ENCODE assay signal across 8 cellular contexts in the genomic region with DNA sequence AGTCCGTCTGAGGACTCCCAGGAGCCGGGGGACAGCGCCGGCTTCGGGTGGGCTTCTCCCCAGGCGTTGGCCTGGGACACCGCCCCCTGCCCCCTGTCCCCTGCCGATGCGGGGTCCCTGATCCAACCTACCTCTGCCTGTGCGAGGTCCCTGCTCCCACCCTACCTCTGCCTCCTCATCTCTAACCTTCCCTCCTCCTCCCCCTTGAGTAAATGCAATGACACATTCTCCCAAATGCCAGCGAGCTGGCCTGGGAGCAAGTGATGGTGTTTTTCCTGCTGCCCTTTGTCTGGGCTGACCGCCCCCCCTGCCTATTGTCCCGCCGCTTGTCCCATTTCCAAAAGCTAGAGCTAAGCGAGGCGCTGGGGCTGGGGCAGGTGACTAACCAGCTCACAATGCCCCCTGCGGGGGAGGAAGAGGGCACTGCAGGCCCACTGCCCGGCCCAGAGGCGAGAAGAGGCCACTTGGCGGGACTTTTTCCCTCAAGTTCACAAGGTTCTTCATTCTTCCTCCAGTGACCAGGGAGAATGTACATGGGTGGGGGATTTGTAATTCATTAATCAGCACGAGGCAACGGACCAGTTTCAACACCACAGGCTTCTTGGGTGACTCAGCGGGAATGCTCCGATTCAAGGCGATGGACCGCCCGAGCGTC. TPM values are rescaled to one million over a fixed set of nuclear protein-coding genes. Genes with fewer than 3 reads are reported as not detected.
DNase-seq lines count a peak whose midpoint lies in the region; ATAC-seq and TF ChIP-seq lines count a peak whose summit lies in the region.

No MANE protein-coding gene starts in this region.

- TF ChIP-seq EP300 in suprapubic skin (IDR thresholded peaks at IDR 0.05), result no peak

- in situ Hi-C loops in KBM-7 (cut with MboI; ENCODE audit: low pct_unique_long_range_greater_than_20kb, low sequenced_read_pairs), result no loop called here

- peak overlapping the region; percentile 98 for H2BK5ac ChIP-seq in mesenchymal stem cell (ENCODE audit: low read depth, low read length, poor library complexity, severe bottlenecking)

- no peaks in the 10 kb centered on the region for H3K36me3 ChIP-seq in endodermal cell (ENCODE audit: control insufficient read depth, insufficient read depth, low read length)
- peaks cover 0 to 11% of the 10 kb centered on the region in 2 experiments for H3K36me3 ChIP-seq in mesenchymal stem cell (ENCODE audit: control insufficient read depth in 1 of 2, insufficient read depth in 2 of 2, low read depth in 1 of 2, low read length in 2 of 2)
- no peaks in the 10 kb centered on the region for H3K36me3 ChIP-seq in suprapubic skin

- H3K4me3 Mint-ChIP-seq in WTC11 (peak overlapping the region; percentile 88), endodermal cell (peak overlapping the region; percentile 76)

- POLR2A ChIA-PET in WTC11 (lab: Charles Lee), result interaction anchor here (0.5 to 1.3 kb wide), 9 partner anchors 8 to 91 kb away, joined by 3 to 6 read pairs (median 4); partner anchors contain the start of genes POLD4, PPP1CA and RAD9A

- H3K27me3 Mint-ChIP-seq in WTC11 (ENCODE audit: low read depth), result peaks cover 82% of the 10 kb centered on the region
- peaks cover 60% of the 10 kb centered on the region for H3K27me3 Mint-ChIP-seq in endodermal cell (ENCODE audit: insufficient read depth)

- TF ChIP-seq CTCF in WTC11 (IDR thresholded peaks at IDR 0.05) (peak; percentile 32; the same call in 1 of the 2 replicates), endodermal cell (conservative IDR thresholded peaks at IDR 0.05) (peak; percentile 70), suprapubic skin (IDR thresholded peaks at IDR 0.05) (peak in 1 of 2 donors; percentile 52)

- peak; percentile 17 for DNase-seq in NCI-H1436 (lab: John Stamatoyannopoulos, UW)
- DNase-seq in NCI-H1436 treated with DMSO at 0.1 percent for 48 hours (lab: John Stamatoyannopoulos, UW), result no peak
- peak; percentile 55 for DNase-seq in KBM-7
- DNase-seq in WTC11 (ENCODE audit: low spot score), result peak; percentile 77
- peak; percentile 94 for DNase-seq in endodermal cell
- DNase-seq in mesenchymal stem cell, result peak; percentile 96
- DNase-seq in suprapubic skin (ENCODE audit: low spot score in 2 of 2), result peak in 1 of 2 donors; percentile 91

- peak overlapping the region; percentile 81 for H3K4me3 ChIP-seq in endodermal cell (ENCODE audit: low read length)
- peak overlapping the region; percentile 37 to 81 for H3K4me3 ChIP-seq in mesenchymal stem cell (ENCODE audit: insufficient read depth in 1 of 2, low read depth in 1 of 2, low read length in 2 of 2)
- H3K4me3 ChIP-seq in suprapubic skin, result peak overlapping the region; percentile 93

- H3K14ac ChIP-seq in mesenchymal stem cell (ENCODE audit: low read length in 2 of 2), result peak overlapping the region in 1 of 2 experiments; percentile 26

- no peaks in the 10 kb centered on the region for H3K36me3 Mint-ChIP-seq in WTC11
- H3K36me3 Mint-ChIP-seq in endodermal cell (ENCODE audit: low read depth), result no peaks in the 10 kb centered on the region

- peak overlapping the region; percentile 89 to 98 for H2BK12ac ChIP-seq in mesenchymal stem cell (ENCODE audit: low read length in 2 of 2)

- H3K4ac ChIP-seq in mesenchymal stem cell (ENCODE audit: low read depth in 1 of 2, low read length in 2 of 2), result peak overlapping the region; percentile 84 to 96

- H4K91ac ChIP-seq in mesenchymal stem cell (ENCODE audit: low read length), result peak overlapping the region; percentile 95

- H2AK5ac ChIP-seq in mesenchymal stem cell (ENCODE audit: low read length, severe bottlenecking), result no peak overlapping the region

- H3K4me1 Mint-ChIP-seq in WTC11, result peaks cover 46% of the 10 kb centered on the region
- H3K4me1 Mint-ChIP-seq in endodermal cell, result peaks cover 44% of the 10 kb centered on the region

- no peak overlapping the region for H2AFZ ChIP-seq in mesenchymal stem cell (ENCODE audit: low read depth, low read length)

- CTCF ChIA-PET in WTC11 (lab: Charles Lee), result interaction anchor here (0.5 to 25.7 kb wide), 23 partner anchors 7 to 1786 kb away, joined by 3 to 842 read pairs (median 5); partner anchors contain the start of genes ANKRD13D, POLD4, PPP1CA and RAD9A

- no peak overlapping the region for H3K27ac Mint-ChIP-seq in WTC11
- peak overlapping the region; percentile 92 for H3K27ac Mint-ChIP-seq in endodermal cell

- peaks cover 7% of the 10 kb centered on the region for H3K79me1 ChIP-seq in mesenchymal stem cell (replicated peaks; ENCODE audit: low read length, poor library complexity, severe bottlenecking)

- H4K8ac ChIP-seq in mesenchymal stem cell (ENCODE audit: low read length), result peak overlapping the region; percentile 47

- H3K4me1 ChIP-seq in endodermal cell (ENCODE audit: control insufficient read depth, insufficient read depth, low read length), result peaks cover 30% of the 10 kb centered on the region
- H3K4me1 ChIP-seq in mesenchymal stem cell (ENCODE audit: control insufficient read depth, insufficient read depth, low read depth, low read length), result peaks cover 65% of the 10 kb centered on the region
- peaks cover 78% of the 10 kb centered on the region for H3K4me1 ChIP-seq in suprapubic skin

- peak overlapping the region; percentile 77 for H2BK120ac ChIP-seq in mesenchymal stem cell (ENCODE audit: low read depth, low read length)

- H3K23ac ChIP-seq in mesenchymal stem cell (ENCODE audit: low read length in 2 of 2), result no peak overlapping the region

- ATAC-seq in WTC11, result peak; percentile 6
- ATAC-seq in GM21825 (IDR thresholded peaks at IDR 0.05; ENCODE audit: unreplicated experiment), result no peak

- H3K27me3 ChIP-seq in endodermal cell (ENCODE audit: control insufficient read depth, insufficient read depth, low read length, poor library complexity, severe bottlenecking), result no peaks in the 10 kb centered on the region
- H3K27me3 ChIP-seq in mesenchymal stem cell (ENCODE audit: control insufficient read depth in 1 of 2, insufficient read depth in 1 of 2, low read length in 2 of 2), result no peaks in the 10 kb centered on the region
- H3K27me3 ChIP-seq in suprapubic skin, result no peaks in the 10 kb centered on the region

- H3K9me3 ChIP-seq in endodermal cell (ENCODE audit: control insufficient read depth, low read length) (no peaks in the 10 kb centered on the region), mesenchymal stem cell (ENCODE audit: control insufficient read depth, low read length) (no peaks in the 10 kb centered on the region), suprapubic skin (no peaks in the 10 kb centered on the region)

- peak overlapping the region; percentile 80 for H2BK15ac ChIP-seq in mesenchymal stem cell (ENCODE audit: low read depth, poor library complexity, severe bottlenecking)

- H3K9me3 Mint-ChIP-seq in WTC11 (no peaks in the 10 kb centered on the region), endodermal cell (no peaks in the 10 kb centered on the region)

- TF ChIP-seq POLR2A in suprapubic skin (IDR thresholded peaks at IDR 0.05), result peak in 1 of 2 donors; percentile 15

- H3K4me2 ChIP-seq in mesenchymal stem cell (ENCODE audit: low read length, poor library complexity, severe bottlenecking), result peak overlapping the region; percentile 59

- peak overlapping the region; percentile 87 to 88 for H3K18ac ChIP-seq in mesenchymal stem cell (ENCODE audit: low read depth in 1 of 2, low read length in 2 of 2)

- no peak overlapping the region for H3K27ac ChIP-seq in endodermal cell (ENCODE audit: low read depth, low read length)
- peak overlapping the region; percentile 99 for H3K27ac ChIP-seq in mesenchymal stem cell (ENCODE audit: low read length, poor library complexity, severe bottlenecking)
- H3K27ac ChIP-seq in suprapubic skin, result peak overlapping the region; percentile 97

- 12 to 14% methylated on average over 5 to 28 of the region's 28 CpGs for WGBS in endodermal cell (ENCODE audit: insufficient coverage in 1 of 2, insufficient read length in 1 of 2), 2 experiments
- WGBS in mesenchymal stem cell, result under 1% methylated on average over 24 of the region's 28 CpGs
- WGBS in suprapubic skin, result 5% methylated on average over 22 of the region's 28 CpGs

- peak overlapping the region; percentile 69 for H3K9ac ChIP-seq in endodermal cell (ENCODE audit: extremely low read depth, low read length, poor library complexity, severe bottlenecking)
- peak overlapping the region; percentile 91 for H3K9ac ChIP-seq in mesenchymal stem cell (ENCODE audit: low read length)

TF ChIP-seq in WTC11, 78 proteins besides CTCF, POLR2A, EP300 and RAD21 (continues in another document):
- TF ChIP-seq ZMAT4 (CRISPR knock-in tag; IDR thresholded peaks at IDR 0.05), result no peak

RNA-seq across cellular contexts. Expression of gene CLCF1, which starts 0.6 kb away (rescaled TPM):
- total RNA-seq in WTC11 (2021), result 0.48 to 0.92 TPM (median 0.92 TPM) in 3 replicates
- total RNA-seq in endodermal cell, result 1 to 10 TPM; 3.6 to 4.8 TPM
- polyA plus RNA-seq in endodermal cell (2013, experiment 1 of 2), result 2.4 TPM
- 2.6 TPM for polyA plus RNA-seq in endodermal cell (2013, experiment 2 of 2)
- 5.7 TPM for polyA plus RNA-seq in mesenchymal stem cell (2013, experiment 1 of 2)
- polyA plus RNA-seq in mesenchymal stem cell (2013, experiment 2 of 2), result 5.8 TPM
- total RNA-seq in suprapubic skin, result 1 to 10 TPM; 2.7 to 5.5 (median 4.0) TPM

RNA-seq across cellular contexts. Expression of gene RAD9A, which starts 17.7 kb away (rescaled TPM):
- total RNA-seq in WTC11 (2021) (25.7 to 45.5 TPM (median 26.7 TPM) in 3 replicates), endodermal cell (10 to 100 TPM; 28.3 to 41.4 TPM), suprapubic skin (10 to 100 TPM; 24.1 to 86.9 (median 28.5) TPM)
- 31.1 TPM for polyA plus RNA-seq in endodermal cell (2013, experiment 1 of 2)
- 31.1 TPM for polyA plus RNA-seq in endodermal cell (2013, experiment 2 of 2)
- 8.5 TPM for polyA plus RNA-seq in mesenchymal stem cell (2013, experiment 1 of 2)
- polyA plus RNA-seq in mesenchymal stem cell (2013, experiment 2 of 2), result 7.7 TPM

RNA-seq across cellular contexts. Expression of gene POLD4, which starts 20.7 kb away (rescaled TPM):
- total RNA-seq in WTC11 (2021) (30.3 to 38.3 TPM (median 37.7 TPM) in 3 replicates), endodermal cell (10 to 100 TPM; 40.7 to 47.6 TPM), suprapubic skin (10 to 100 TPM; 54.5 to 75.7 (median 65.0) TPM)
- polyA plus RNA-seq in endodermal cell (2013, experiment 1 of 2), result 24.3 TPM
- polyA plus RNA-seq in endodermal cell (2013, experiment 2 of 2), result 30.1 TPM
- 117 TPM for polyA plus RNA-seq in mesenchymal stem cell (2013, experiment 1 of 2)
- 117 TPM for polyA plus RNA-seq in mesenchymal stem cell (2013, experiment 2 of 2)

RNA-seq across cellular contexts. Expression of gene PPP1CA, which starts 27.6 kb away (rescaled TPM):
- 220 to 222 TPM (median 221 TPM) in 3 replicates for total RNA-seq in WTC11 (2021)
- total RNA-seq in endodermal cell, result 100 to 1,000 TPM; 182 to 212 TPM
- polyA plus RNA-seq in endodermal cell (2013, experiment 1 of 2), result 151 TPM
- polyA plus RNA-seq in endodermal cell (2013, experiment 2 of 2), result 148 TPM
- polyA plus RNA-seq in mesenchymal stem cell (2013, experiment 1 of 2), result 157 TPM
- 161 TPM for polyA plus RNA-seq in mesenchymal stem cell (2013, experiment 2 of 2)
- 100 to 1,000 TPM in 3 of 4 donors, 10 to 100 TPM in 1; 75.6 to 158 (median 121) TPM for total RNA-seq in suprapubic skin

RNA-seq across cellular contexts. Expression of gene TBC1D10C, which starts 29.8 kb away (rescaled TPM):
- total RNA-seq in WTC11 (2021) (0.72 to 1.0 TPM (median 0.96 TPM) in 3 replicates), endodermal cell (under 1 TPM in 1 of 2 donors, not detected in 1; 0.20 TPM), suprapubic skin (under 1 TPM; 0.26 to 0.64 (median 0.52) TPM)
- 0.89 TPM for polyA plus RNA-seq in endodermal cell (2013, experiment 1 of 2)
- polyA plus RNA-seq in endodermal cell (2013, experiment 2 of 2), result 0.91 TPM
- not detected for polyA plus RNA-seq in mesenchymal stem cell (2013, experiment 1 of 2)
- polyA plus RNA-seq in mesenchymal stem cell (2013, experiment 2 of 2), result not detected
